Comparison of ENCODE assay signal across 14 cellular contexts in genomic region chr19:4284176-4284958, GRCh38. TPM values are rescaled to one million over a fixed set of nuclear protein-coding genes. Genes with fewer than 3 reads are reported as not detected.
DNase-seq lines count a peak whose midpoint lies in the region; ATAC-seq and TF ChIP-seq lines count a peak whose summit lies in the region.
"Had no signal": no experiment of that assay in that cellular context is flagged by ENCODE, and none has a peak within 500 bp of the region (broad histone marks: within the 10 kb centered on the region; RNA-seq: fewer than 3 reads in every experiment).

No MANE protein-coding gene starts in this region.

- TF ChIP-seq POLR2A in stomach (IDR thresholded peaks at IDR 0.05), result no peak

- in situ Hi-C loops in HAP-1 (cut with MboI; ENCODE audit: low sequenced_read_pairs), result no loop called here

- CTCF ChIA-PET in A673 (lab: Charles Lee) (interaction anchor here (0.6 kb wide), 1 partner anchor 9 kb away, joined by 4 read pairs; no protein-coding TSS in a partner anchor), RWPE1 (lab: Yijun Ruan, JAX) (interaction anchor here (0.8 to 1.2 kb wide), 2 partner anchors 17 to 68 kb away, joined by 3 to 4 read pairs; no protein-coding TSS in a partner anchor)

- H3K27me3 ChIP-seq in A673 (replicated peaks; ENCODE audit: insufficient read depth, low read depth, low read length, poor library complexity) (peaks cover 48% of the 10 kb centered on the region), HAP-1 (ENCODE audit: low read depth) (peaks cover 47% of the 10 kb centered on the region), iPS DF 6.9 (ENCODE audit: control insufficient read depth, insufficient read depth, low read length) (peaks cover 13% of the 10 kb centered on the region; the same call in 1 of the 2 replicates), stomach (peaks cover 8 to 74% (median 29%) of the 10 kb centered on the region in 3 donors)

- peak; percentile 60 for DNase-seq in A673 (ENCODE audit: low spot score)
- DNase-seq in HAP-1 (ENCODE audit: low spot score in 2 of 2), result peak; percentile 65 to 88
- peak; percentile 88 for DNase-seq in RWPE1 (ENCODE audit: low spot score)
- DNase-seq in iPS DF 6.9 (ENCODE audit: low read depth, low spot score), result peak; percentile 90
- no peak for DNase-seq in cerebellar nuclear complex (lab: John Stamatoyannopoulos, UW)
- DNase-seq in foreskin melanocyte, result no peak
- no peak for DNase-seq in stomach
- DNase-seq: amygdala, DMS79, NCI-H2227 treated with DMSO at 0.1 percent for 48 hours had no signal

- TF ChIP-seq CTCF in A673 (conservative IDR thresholded peaks at IDR 0.05; ENCODE audit: low read depth, low read length), result no peak
- TF ChIP-seq CTCF in RWPE1 (conservative IDR thresholded peaks at IDR 0.05; ENCODE audit: low read depth), result no peak
- TF ChIP-seq CTCF in stomach (IDR thresholded peaks at IDR 0.05), result no peak

- H3K9me3 ChIP-seq in A673 (ENCODE audit: low read depth, low read length, poor library complexity, severe bottlenecking), result no peaks in the 10 kb centered on the region
- no peaks in the 10 kb centered on the region for H3K9me3 ChIP-seq in HAP-1
- no peaks in the 10 kb centered on the region for H3K9me3 ChIP-seq in iPS DF 6.9 (ENCODE audit: control insufficient read depth, insufficient read depth, low read length)
- H3K9me3 ChIP-seq in stomach, result no peaks in the 10 kb centered on the region

- H3K27ac ChIP-seq in A673 (ENCODE audit: low read depth, low read length, poor library complexity, severe bottlenecking) (no peak overlapping the region), RWPE1 (no peak overlapping the region), iPS DF 6.9 (ENCODE audit: low read length) (no peak overlapping the region), stomach (no peak overlapping the region)

- H3K4me1 ChIP-seq in A673 (ENCODE audit: insufficient read depth, low read length, poor library complexity, severe bottlenecking), result peaks cover 5% of the 10 kb centered on the region
- H3K4me1 ChIP-seq in HAP-1, result no peaks in the 10 kb centered on the region
- no peaks in the 10 kb centered on the region for H3K4me1 ChIP-seq in iPS DF 6.9 (ENCODE audit: control insufficient read depth, insufficient read depth, low read length)
- peaks cover 4 to 18% (median 8%) of the 10 kb centered on the region in 4 donors for H3K4me1 ChIP-seq in stomach

- ATAC-seq in GM18867 (IDR thresholded peaks at IDR 0.05; ENCODE audit: unreplicated experiment), result no peak
- ATAC-seq: activated CD4-positive, CD25-positive, alpha-beta regulatory T cell treated with anti-CD3 and anti-CD28 coated beads, Interleukin-2, amount 50 U/mL, for 24 hours had no signal

- H3K4me3 ChIP-seq in A673 (ENCODE audit: low read depth, low read length, poor library complexity, severe bottlenecking), result no peak overlapping the region
- H3K4me3 ChIP-seq in HAP-1, result peak overlapping the region; percentile 6; the same call in 1 of the 2 replicates
- no peak overlapping the region for H3K4me3 ChIP-seq in iPS DF 6.9 (ENCODE audit: low read length)
- H3K4me3 ChIP-seq in stomach, result no peak overlapping the region

- POLR2A ChIA-PET in A673 (lab: Charles Lee; ENCODE audit: low non-redundant PET), result no interaction called here
- POLR2A ChIA-PET in RWPE1 (lab: Yijun Ruan, JAX; ENCODE audit: low non-redundant PET), result no interaction called here

- H3K36me3 ChIP-seq in A673 (ENCODE audit: insufficient read depth, low read length, poor library complexity, severe bottlenecking), result no peaks in the 10 kb centered on the region
- no peaks in the 10 kb centered on the region for H3K36me3 ChIP-seq in HAP-1 (replicated peaks)
- H3K36me3 ChIP-seq in iPS DF 6.9 (ENCODE audit: control insufficient read depth, insufficient read depth, low read length), result no peaks in the 10 kb centered on the region
- H3K36me3 ChIP-seq in stomach, result no peaks in the 10 kb centered on the region

- WGBS in iPS DF 6.9 (ENCODE audit: insufficient coverage, insufficient read length), result no CpG with 5 or more reads among the region's 20 CpGs
- WGBS in stomach, 5 donors, result 35 to 48% (median 45%) methylated on average over 20 of the region's 20 CpGs

- intact Hi-C loops in A673 (cut with micrococcal nuclease; ENCODE audit: unreplicated experiment), result no loop called here
- intact Hi-C loops in stomach (cut with DNase I; ENCODE audit: low total_unique reads), result no loop called here

- no peak for TF ChIP-seq EP300 in stomach (IDR thresholded peaks at IDR 0.05)

- no TSS peak for BruUV-seq in A673 (replicated peaks; lab: Mats Ljungman, UMichigan)

RNA-seq across cellular contexts. Expression of gene SHD, which starts 5.3 kb away (rescaled TPM):
- total RNA-seq in A673 (2021) (not detected in 2 replicates), stomach (1 to 10 TPM in 1 of 5 donors, not detected in 4; 7.0 TPM)
- polyA plus RNA-seq in stomach, result not detected
- total RNA-seq: fibroblast of lung had no signal
- polyA plus RNA-seq: fibroblast of lung had no signal

RNA-seq across cellular contexts. Expression of gene TMIGD2, which starts 17.8 kb away (rescaled TPM):
- total RNA-seq in A673 (2021) (not detected in 2 replicates), stomach (1 to 10 TPM in 1 of 5 donors, not detected in 4; 1.1 TPM)
- under 1 TPM in 1 of 3 donors, not detected in 2; 0.55 TPM for polyA plus RNA-seq in stomach
- total RNA-seq: fibroblast of lung had no signal
- polyA plus RNA-seq: fibroblast of lung, neural cell had no signal

RNA-seq across cellular contexts. Expression of gene FSD1, which starts 20.0 kb away (rescaled TPM):
- total RNA-seq in A673 (2021), result 10.4 and 14.4 TPM in 2 replicates
- 10 to 100 TPM in 1 of 5 donors, 1 to 10 TPM in 2, not detected in 2; 1.1 to 12.5 (median 2.3) TPM for total RNA-seq in stomach
- 1 to 10 TPM in 1 of 3 donors, under 1 TPM in 1, not detected in 1; 0.31 to 1.3 TPM for polyA plus RNA-seq in stomach

RNA-seq across cellular contexts. Expression of gene YJU2, which starts 37.5 kb away (rescaled TPM):
- total RNA-seq in A673 (2021) (33.3 and 34.7 TPM in 2 replicates), stomach (10 to 100 TPM in 3 of 5 donors, 1 to 10 TPM in 2; 3.5 to 48.4 (median 13.0) TPM)
- polyA plus RNA-seq in stomach, result 10 to 100 TPM; 26.0 to 34.7 (median 30.4) TPM

RNA-seq across cellular contexts. Expression of gene STAP2, which starts 54.3 kb away (rescaled TPM):
- total RNA-seq in A673 (2021) (2.0 and 3.0 TPM in 2 replicates), stomach (100 to 1,000 TPM in 1 of 5 donors, 10 to 100 TPM in 3, not detected in 1; 20.7 to 250 (median 35.1) TPM)
- polyA plus RNA-seq in stomach, result 10 to 100 TPM; 32.7 to 70.8 (median 52.4) TPM

Comparison
In these comparisons a context has a peak if more than half of its experiments do, and no peak if none do; other contexts are left out.
1. DNase-seq: peak in A673 (single experiment), HAP-1 (2 of 2), RWPE1 (single experiment) and iPS DF 6.9 (single experiment); none in cerebellar nuclear complex (0 of 2), foreskin melanocyte (single experiment) and stomach (single experiment).